19 cellular contexts compared by ENCODE assay signal in genomic region chr22:19566599-19567382, GRCh38. TPM values are rescaled to one million over a fixed set of nuclear protein-coding genes. Genes with fewer than 3 reads are reported as not detected.
DNase-seq lines count a peak whose midpoint lies in the region; ATAC-seq, FAIRE-seq and TF ChIP-seq lines count a peak whose summit lies in the region.
"Had no signal": no experiment of that assay in that cellular context is flagged by ENCODE, and none has a peak within 500 bp of the region (broad histone marks: within the 10 kb centered on the region; RNA-seq: fewer than 3 reads in every experiment).

No MANE protein-coding gene starts in this region.

- H3K4me3 ChIP-seq in PC-3 (ENCODE audit: low read length) (no peak overlapping the region), gastrocnemius medialis (no peak overlapping the region)

- no peak overlapping the region; the same call in 1 of the 2 replicates for H3K9ac ChIP-seq in PC-3 (ENCODE audit: low read length)

- H3K27me3 Mint-ChIP-seq in endothelial cell (ENCODE audit: unreplicated experiment), result peaks cover 7% of the 10 kb centered on the region

- 0 out of 2 replicates have a peak overlapping the region, but pooled peaks have one; percentile 34 for H3K4me2 ChIP-seq in PC-3 (ENCODE audit: low read length)

- POLR2A ChIA-PET in PC-3 (lab: Charles Lee; ENCODE audit: unreplicated experiment), result no interaction called here

- intact Hi-C loops in PC-3 (cut with micrococcal nuclease) (loop anchor here (10.0 kb wide), 1 partner anchor 58 kb away; no protein-coding TSS in a partner anchor), left ventricle myocardium superior (cut with micrococcal nuclease) (no loop called here), gastrocnemius medialis (cut with DNase I; ENCODE audit: low total_unique reads) (loop anchor here (5.0 kb wide), 1 partner anchor 56 kb away; no protein-coding TSS in a partner anchor)

- no peaks in the 10 kb centered on the region for H4K20me1 ChIP-seq in PC-3 (ENCODE audit: low read length)

- TF ChIP-seq CTCF in PC-3 (conservative IDR thresholded peaks at IDR 0.05; ENCODE audit: low read depth, low read length) (no peak), endothelial cell (IDR thresholded peaks at IDR 0.05; ENCODE audit: unreplicated experiment) (no peak), gastrocnemius medialis (IDR thresholded peaks at IDR 0.05 in 4 of 5, conservative IDR thresholded peaks at IDR 0.05 in 1 of 5) (no peak)

- peaks cover 7% of the 10 kb centered on the region for H3K36me3 Mint-ChIP-seq in endothelial cell (ENCODE audit: low read depth, unreplicated experiment)
- H3K36me3 Mint-ChIP-seq: IgD-negative memory B cell had no signal

- CTCF ChIA-PET in PC-3 (lab: Charles Lee), result no interaction called here

- no peaks in the 10 kb centered on the region for H3K9me3 Mint-ChIP-seq in endothelial cell (ENCODE audit: unreplicated experiment)

- FAIRE-seq in urothelium cell line (lab: Jason Lieb, UNC) (no peak), GM19239 (lab: Jason Lieb, UNC) (no peak)
- FAIRE-seq: G401.6, GM12892 had no signal

- BruUV-seq in PC-3 (replicated peaks; lab: Mats Ljungman, UMichigan), result no TSS peak

- no peak for TF ChIP-seq POLR2A in gastrocnemius medialis (IDR thresholded peaks at IDR 0.05)

- peak overlapping the region; percentile 64 for H3K27ac ChIP-seq in PC-3 (ENCODE audit: low read length)
- H3K27ac ChIP-seq in gastrocnemius medialis, result peak overlapping the region; percentile 37 to 77 (median 74)

- in situ Hi-C loops in gastrocnemius medialis (cut with MboI; ENCODE audit: low sequenced_read_pairs in 4 of 4), result no loop called here

- no peak overlapping the region for H2AFZ ChIP-seq in PC-3 (ENCODE audit: low read length)

- no peak for ATAC-seq in PC-3
- ATAC-seq in left ventricle myocardium superior, result peak; percentile 54
- peak; percentile 40 to 56 for ATAC-seq in gastrocnemius medialis

- H3K9me3 ChIP-seq in PC-3 (ENCODE audit: low read length) (no peaks in the 10 kb centered on the region), gastrocnemius medialis (no peaks in the 10 kb centered on the region)

- H3K4me3 Mint-ChIP-seq in endothelial cell (ENCODE audit: unreplicated experiment), result peak overlapping the region; percentile 75
- H3K4me3 Mint-ChIP-seq: IgD-negative memory B cell had no signal

- no peaks in the 10 kb centered on the region for H3K27me3 ChIP-seq in PC-3 (ENCODE audit: low read length)
- H3K27me3 ChIP-seq in gastrocnemius medialis, result no peaks in the 10 kb centered on the region

- H3K36me3 ChIP-seq in PC-3 (ENCODE audit: low read depth, low read length) (no peaks in the 10 kb centered on the region), gastrocnemius medialis (no peaks in the 10 kb centered on the region)

- no peaks in the 10 kb centered on the region for H3K9me2 ChIP-seq in PC-3 (replicated peaks; ENCODE audit: low read length)

- H3K4me1 ChIP-seq in PC-3 (ENCODE audit: insufficient read depth, low read length), result peaks cover 45% of the 10 kb centered on the region
- peaks cover 3 to 4% of the 10 kb centered on the region in 2 donors for H3K4me1 ChIP-seq in gastrocnemius medialis

- H3K4me1 Mint-ChIP-seq in endothelial cell (ENCODE audit: unreplicated experiment), result peaks cover 29% of the 10 kb centered on the region
- H3K4me1 Mint-ChIP-seq: IgD-negative memory B cell had no signal

- H3K79me2 ChIP-seq in PC-3 (ENCODE audit: low read length), result no peaks in the 10 kb centered on the region

- DNase-seq in PC-3 (no peak), endothelial cell (ENCODE audit: low spot score) (no peak), left ventricle myocardium superior (peak; percentile 37), gastrocnemius medialis (no peak), 8988T (no peak), urothelium cell line (ENCODE audit: low spot score) (no peak), GM19239 (ENCODE audit: insufficient read length, low spot score) (no peak)
- no peak for DNase-seq in central memory CD4-positive, alpha-beta T cell
- DNase-seq: AML-193, DMS79, GOT3, NCI-H1436 treated with DMSO at 0.1 percent for 48 hours, NCI-H2081 treated with DMSO at 0.1 percent for 48 hours, NCI-H524, RPMI8226 had no signal

- H3F3A ChIP-seq in PC-3 (ENCODE audit: low read length, unreplicated experiment), result peaks cover 9% of the 10 kb centered on the region

- no peak overlapping the region for H3K27ac Mint-ChIP-seq in endothelial cell (ENCODE audit: unreplicated experiment)

RNA-seq across cellular contexts. Expression of gene CLDN5, which starts 42.6 kb away (rescaled TPM):
- total RNA-seq in PC-3 (2014; rRNA removed) (0.47 TPM in 1 of 2 replicates, not detected in the other), endothelial cell (ENCODE audit: unreplicated experiment) (108 TPM), left ventricle myocardium superior (25.5 TPM), gastrocnemius medialis (100 to 1,000 TPM in 2 of 4 donors, 10 to 100 TPM in 2; 40.4 to 108 (median 89.6) TPM)
- total RNA-seq: HT1080 had no signal

Comparison
In these comparisons a context has a peak if more than half of its experiments do, and no peak if none do; other contexts are left out.
1. RNA of gene CLDN5, which starts 42.6 kb away (total RNA-seq): 108 TPM in endothelial cell (single experiment), 40.4 to 108 TPM in gastrocnemius medialis and 25.5 TPM in left ventricle myocardium superior (single experiment); 0.47 TPM in PC-3; every median in the first group is over 10 times any median in the second.